9 cellular contexts compared by ENCODE assay signal in the genomic region with DNA sequence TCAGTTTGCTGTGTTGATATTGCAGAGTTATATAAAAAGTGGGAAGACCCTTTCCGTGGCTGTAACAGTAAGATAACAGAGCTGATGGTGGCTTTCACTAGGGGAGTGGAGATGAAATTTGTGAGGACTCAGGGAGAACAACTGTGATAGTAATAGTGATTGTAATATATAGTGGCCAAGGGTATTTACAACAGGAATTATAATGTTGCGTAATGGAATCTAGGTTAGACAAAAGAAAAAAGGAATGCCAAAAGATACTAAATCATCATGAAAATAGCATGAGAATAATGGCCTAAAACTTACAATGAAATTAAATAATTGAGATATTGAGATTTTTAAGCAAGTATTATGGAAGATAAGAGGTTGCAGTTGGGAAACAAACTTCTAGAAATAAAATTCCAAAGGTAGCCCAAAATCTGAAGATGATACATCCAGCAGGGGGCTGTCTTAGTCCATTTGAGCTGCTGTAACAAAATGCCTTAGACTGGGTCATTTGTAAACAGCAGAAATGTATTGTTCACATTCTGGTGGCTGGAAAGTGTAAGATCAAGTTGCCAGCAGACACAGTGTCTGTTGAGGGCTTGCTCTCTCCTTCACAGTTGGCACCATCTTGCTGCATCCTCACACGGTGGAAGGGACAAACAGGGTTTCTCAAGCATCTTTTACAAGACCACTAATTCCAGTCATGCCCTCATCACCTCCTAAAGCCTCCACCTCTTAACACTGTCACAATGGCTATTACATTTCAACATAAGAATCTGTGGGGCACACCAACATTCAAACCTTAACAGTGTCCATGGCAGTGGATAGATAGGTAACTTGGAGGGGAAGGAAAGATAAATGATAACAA.
DNase-seq lines count a peak whose midpoint lies in the region; ATAC-seq and TF ChIP-seq lines count a peak whose summit lies in the region.
"Had no signal": no experiment of that assay in that cellular context is flagged by ENCODE, and none has a peak within 500 bp of the region (broad histone marks: within the 10 kb centered on the region; RNA-seq: fewer than 3 reads in every experiment).

No MANE protein-coding gene starts in this region.

- TF ChIP-seq CTCF in OCI-LY3 (IDR thresholded peaks at IDR 0.05; ENCODE audit: low read depth, low read length): peak; percentile 69

- H3K27ac Mint-ChIP-seq in naive thymus-derived CD8-positive, alpha-beta T cell: no peak overlapping the region
- H3K27ac Mint-ChIP-seq: dendritic cell treated with granulocyte-macrophage colony-stimulating factor and Interleukin-4, amounts not matched to agents 40 ng/mL and 50 ng/mL, for 4 days had no signal

- no peaks in the 10 kb centered on the region for H3K27me3 ChIP-seq in OCI-LY3 (ENCODE audit: low read depth, low read length)

- H4K20me1 ChIP-seq in OCI-LY3 (ENCODE audit: insufficient read depth, low read length): no peaks in the 10 kb centered on the region

- H3K4me1 ChIP-seq in OCI-LY3 (ENCODE audit: low read length): peaks cover 47% of the 10 kb centered on the region

- peak overlapping the region; percentile 91 for H3K27ac ChIP-seq in OCI-LY3 (ENCODE audit: low read length)

- no peaks in the 10 kb centered on the region for H3K9me3 ChIP-seq in OCI-LY3 (ENCODE audit: insufficient read depth, low read length)

- H2AFZ ChIP-seq in OCI-LY3 (ENCODE audit: low read depth, low read length): 0 out of 2 replicates have a peak overlapping the region, but pooled peaks have one; percentile 7

- DNase-seq in AML-193 (lab: John Stamatoyannopoulos, UW): peak; percentile 24 to 51
- DNase-seq in iris pigment epithelial cell (ENCODE audit: low read depth): peak; percentile 1
- no peak for DNase-seq in epidermal melanocyte (ENCODE audit: insufficient read length, low spot score)
- DNase-seq in DMS153 (lab: John Stamatoyannopoulos, UW): no peak
- no peak for DNase-seq in naive thymus-derived CD8-positive, alpha-beta T cell

- H3K36me3 ChIP-seq in OCI-LY3 (replicated peaks; ENCODE audit: low read depth, low read length): peaks cover 5% of the 10 kb centered on the region

- H3K4me3 ChIP-seq in OCI-LY3 (ENCODE audit: low read length): peak overlapping the region; percentile 67; the same call in 1 of the 2 replicates

- peak overlapping the region; percentile 80 for H3K4me2 ChIP-seq in OCI-LY3 (ENCODE audit: low read length)

- no peaks in the 10 kb centered on the region for H3K36me3 Mint-ChIP-seq in naive thymus-derived CD8-positive, alpha-beta T cell

- H3K9ac ChIP-seq in OCI-LY3 (ENCODE audit: low read length): peak overlapping the region; percentile 76

- no peak overlapping the region for H3K4me3 Mint-ChIP-seq in naive thymus-derived CD8-positive, alpha-beta T cell
- H3K4me3 Mint-ChIP-seq: dendritic cell treated with granulocyte-macrophage colony-stimulating factor and Interleukin-4, amounts not matched to agents 40 ng/mL and 50 ng/mL, for 4 days had no signal

- H3K9me3 Mint-ChIP-seq in naive thymus-derived CD8-positive, alpha-beta T cell: peaks cover 0 to 4% (median 0%) of the 10 kb centered on the region in 9 donors
- H3K9me3 Mint-ChIP-seq: dendritic cell treated with granulocyte-macrophage colony-stimulating factor and Interleukin-4, amounts not matched to agents 40 ng/mL and 50 ng/mL, for 4 days had no signal

- POLR2A ChIA-PET in naive thymus-derived CD8-positive, alpha-beta T cell (lab: Charles Lee): no interaction called here

- peaks cover 0 to 2% (median 0%) of the 10 kb centered on the region in 4 donors for H3K4me1 Mint-ChIP-seq in naive thymus-derived CD8-positive, alpha-beta T cell

- peak; percentile 74 for ATAC-seq in GM19328 (IDR thresholded peaks at IDR 0.05; ENCODE audit: unreplicated experiment)
- peak; percentile 65 for ATAC-seq in HG03342 (IDR thresholded peaks at IDR 0.05; ENCODE audit: unreplicated experiment)
- ATAC-seq in naive thymus-derived CD8-positive, alpha-beta T cell: no peak

- peaks cover 0 to 1% (median 0%) of the 10 kb centered on the region in 5 donors for H3K27me3 Mint-ChIP-seq in naive thymus-derived CD8-positive, alpha-beta T cell
- H3K27me3 Mint-ChIP-seq: dendritic cell treated with granulocyte-macrophage colony-stimulating factor and Interleukin-4, amounts not matched to agents 40 ng/mL and 50 ng/mL, for 4 days had no signal

- H3K79me2 ChIP-seq in OCI-LY3 (ENCODE audit: low read length): 0 out of 2 replicates have a peak, but pooled peaks cover 5% of the 10 kb centered on the region

Comparison
In these comparisons a context has a peak if more than half of its experiments do, and no peak if none do; other contexts are left out.
1. DNase-seq: peak in AML-193 (2 of 2) and iris pigment epithelial cell (single experiment); none in epidermal melanocyte (single experiment), DMS153 (single experiment) and naive thymus-derived CD8-positive, alpha-beta T cell (0 of 10).
2. ATAC-seq: peak in GM19328 (single experiment) and HG03342 (single experiment); none in naive thymus-derived CD8-positive, alpha-beta T cell (0 of 2).